ENCODE assay signal across 20 cellular contexts in the genomic region with DNA sequence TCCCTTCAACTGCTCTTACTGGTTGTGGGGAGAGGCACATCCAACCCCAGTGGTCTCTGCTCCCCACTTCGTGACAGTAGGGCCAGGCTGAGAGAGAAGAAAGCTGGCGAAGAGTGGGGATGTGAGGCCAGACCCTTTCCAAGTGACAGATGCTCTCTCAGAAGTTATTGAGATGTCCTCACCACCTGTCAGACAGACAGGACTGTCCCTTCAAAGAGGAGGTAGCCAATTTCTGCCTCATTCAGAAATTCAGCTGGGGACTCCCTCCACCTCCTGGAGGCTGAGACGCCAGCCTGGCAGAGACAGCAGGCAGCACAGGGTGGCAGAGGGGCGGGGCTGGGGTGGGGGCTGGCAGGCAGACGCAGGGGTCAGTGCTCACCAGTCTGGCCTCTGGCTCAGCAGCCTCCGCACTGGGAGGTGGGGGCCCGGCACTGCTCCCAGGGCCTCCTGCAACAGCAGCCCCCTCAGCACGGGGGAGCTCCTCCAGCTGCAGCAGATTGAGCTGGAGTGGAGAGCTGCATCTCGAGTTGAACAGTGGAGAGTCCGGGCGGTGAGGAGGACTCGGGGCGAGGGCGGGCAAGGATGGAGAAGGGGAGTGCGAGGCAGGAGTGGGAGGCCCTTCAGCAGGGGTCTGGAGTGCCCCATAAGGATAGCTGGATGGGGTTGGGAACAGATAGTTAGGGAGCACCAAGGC. TPM values are rescaled to one million over a fixed set of nuclear protein-coding genes. Genes with fewer than 3 reads are reported as not detected.
A peak's percentile ranks its signal among the peaks of the same experiment; 100 is the strongest.
DNase-seq lines count a peak whose midpoint lies in the region; ATAC-seq and TF ChIP-seq lines count a peak whose summit lies in the region.
"Had no signal": no experiment of that assay in that cellular context is flagged by ENCODE, and none has a peak within 500 bp of the region (broad histone marks: within the 10 kb centered on the region; RNA-seq: fewer than 3 reads in every experiment).

No MANE protein-coding gene starts in this region.

- no peak for DNase-seq in CD8-positive, alpha-beta T cell
- DNase-seq in adrenal gland (peak in 2 of 7 donors; percentile 26 to 55), right lobe of liver (peak in 2 of 3 donors; percentile 19 to 53), stomach (no peak), NCI-H1930 (lab: John Stamatoyannopoulos, UW) (no peak)
- DNase-seq: colonic mucosa; GDM1; HCEC 1CT; KG1; NCI-H146; NCI-H526; stimulated activated naive CD8-positive, alpha-beta T cell treated with anti-CD3 and anti-CD28 coated beads, Interleukin-15, amount 100 ng/mL, for 72 hours; T-helper 9 cell had no signal

- no peaks in the 10 kb centered on the region for H3K9me3 Mint-ChIP-seq in CD8-positive, alpha-beta T cell
- H3K9me3 Mint-ChIP-seq: CD14-positive monocyte; stimulated activated naive CD8-positive, alpha-beta T cell treated with anti-CD3 and anti-CD28 coated beads, Interleukin-15, amount 100 ng/mL, for 72 hours; WTC11 had no signal

- H3K27ac Mint-ChIP-seq in CD8-positive, alpha-beta T cell: peak overlapping the region; percentile 70
- H3K27ac Mint-ChIP-seq: WTC11 had no signal

- no peak overlapping the region for H3K27ac ChIP-seq in CD8-positive, alpha-beta T cell (ENCODE audit: low read depth, low read length)
- H3K27ac ChIP-seq in adrenal gland (peak overlapping the region in 3 of 5 donors; percentile 4 to 34 (median 31)), right lobe of liver (no peak overlapping the region), stomach (peak overlapping the region in 4 of 5 donors; percentile 9 to 100 (median 27))
- H3K27ac ChIP-seq: colonic mucosa had no signal

- no peaks in the 10 kb centered on the region for H3K9me3 ChIP-seq in CD8-positive, alpha-beta T cell (ENCODE audit: low read length)
- H3K9me3 ChIP-seq in adrenal gland (replicated peaks in 1 of 3): no peaks in the 10 kb centered on the region
- H3K9me3 ChIP-seq in right lobe of liver: no peaks in the 10 kb centered on the region
- no peaks in the 10 kb centered on the region for H3K9me3 ChIP-seq in stomach
- H3K9me3 ChIP-seq: body of pancreas, colonic mucosa, uterus had no signal

- no peak for TF ChIP-seq EP300 in stomach (IDR thresholded peaks at IDR 0.05)

- no peaks in the 10 kb centered on the region for H3K27me3 Mint-ChIP-seq in CD8-positive, alpha-beta T cell (ENCODE audit: low read depth)
- H3K27me3 Mint-ChIP-seq: stimulated activated naive CD8-positive, alpha-beta T cell treated with anti-CD3 and anti-CD28 coated beads, Interleukin-15, amount 100 ng/mL, for 72 hours had no signal

- TF ChIP-seq POLR2A in adrenal gland (IDR thresholded peaks at IDR 0.05) (no peak), right lobe of liver (IDR thresholded peaks at IDR 0.05) (no peak), stomach (IDR thresholded peaks at IDR 0.05) (no peak)

- H3K27me3 ChIP-seq in CD8-positive, alpha-beta T cell (ENCODE audit: insufficient read depth, low read length): no peaks in the 10 kb centered on the region
- H3K27me3 ChIP-seq in adrenal gland: no peaks in the 10 kb centered on the region
- no peaks in the 10 kb centered on the region for H3K27me3 ChIP-seq in right lobe of liver
- no peaks in the 10 kb centered on the region for H3K27me3 ChIP-seq in stomach
- H3K27me3 ChIP-seq: body of pancreas, colonic mucosa, uterus had no signal

- CTCF ChIA-PET in CD8-positive, alpha-beta T cell (lab: Charles Lee): interaction anchor here (1.3 to 2.4 kb wide), 3 partner anchors 13 to 24 kb away, joined by 5 to 7 read pairs (median 6); a partner anchor contains a TSS

- no peak overlapping the region for H3K4me3 ChIP-seq in CD8-positive, alpha-beta T cell (ENCODE audit: low read depth, low read length)
- H3K4me3 ChIP-seq in adrenal gland: no peak overlapping the region
- H3K4me3 ChIP-seq in right lobe of liver: no peak overlapping the region
- H3K4me3 ChIP-seq in stomach: no peak overlapping the region
- H3K4me3 ChIP-seq: body of pancreas, colonic mucosa, uterus had no signal

- intact Hi-C loops in CD8-positive, alpha-beta T cell (cut with DNase I, micrococcal nuclease): no loop called here
- intact Hi-C loops in adrenal gland (cut with DNase I): no loop called here
- intact Hi-C loops in right lobe of liver (cut with DNase I): no loop called here
- intact Hi-C loops in stomach (cut with DNase I; ENCODE audit: low total_unique reads): no loop called here

- peaks cover 2% of the 10 kb centered on the region for H3K4me1 Mint-ChIP-seq in CD8-positive, alpha-beta T cell (ENCODE audit: low read depth)
- H3K4me1 Mint-ChIP-seq: CD14-positive monocyte, WTC11 had no signal

- no peak overlapping the region for H3K4me3 Mint-ChIP-seq in CD8-positive, alpha-beta T cell
- H3K4me3 Mint-ChIP-seq: CD14-positive monocyte; stimulated activated naive CD8-positive, alpha-beta T cell treated with anti-CD3 and anti-CD28 coated beads, Interleukin-15, amount 100 ng/mL, for 72 hours; WTC11 had no signal

- no peak for ATAC-seq in CD8-positive, alpha-beta T cell
- no peak for ATAC-seq in right lobe of liver
- no peak for ATAC-seq in GM21367 (IDR thresholded peaks at IDR 0.05; ENCODE audit: unreplicated experiment)
- no peak for ATAC-seq in HG03442 (IDR thresholded peaks at IDR 0.05; ENCODE audit: unreplicated experiment)
- ATAC-seq: body of pancreas; stimulated activated naive CD8-positive, alpha-beta T cell treated with anti-CD3 and anti-CD28 coated beads, Interleukin-15, amount 100 ng/mL, for 72 hours; WTC11 had no signal

- peaks cover 13% of the 10 kb centered on the region for H3K4me1 ChIP-seq in CD8-positive, alpha-beta T cell (ENCODE audit: insufficient read depth, low read length)
- H3K4me1 ChIP-seq in adrenal gland (replicated peaks in 1 of 2) (peaks cover 0 to 29% of the 10 kb centered on the region in 2 donors), right lobe of liver (peaks cover 0 to 9% (median 1%) of the 10 kb centered on the region in 4 donors), stomach (peaks cover 20 to 76% (median 49%) of the 10 kb centered on the region in 4 donors)
- H3K4me1 ChIP-seq: colonic mucosa had no signal

- peaks cover 73% of the 10 kb centered on the region for H3K36me3 ChIP-seq in CD8-positive, alpha-beta T cell (ENCODE audit: insufficient read depth, low read length)
- peaks cover 0 to 88% of the 10 kb centered on the region in 2 donors for H3K36me3 ChIP-seq in adrenal gland (replicated peaks in 1 of 2)
- peaks cover 39 to 88% (median 83%) of the 10 kb centered on the region in 4 donors for H3K36me3 ChIP-seq in right lobe of liver
- H3K36me3 ChIP-seq in stomach: peaks cover 86 to 88% (median 88%) of the 10 kb centered on the region in 4 donors
- H3K36me3 ChIP-seq: uterus had no signal

- peaks cover 73% of the 10 kb centered on the region for H3K36me3 Mint-ChIP-seq in CD8-positive, alpha-beta T cell

- 76 to 86% (median 81%) methylated on average over 10 to 15 of the region's 15 CpGs for WGBS in adrenal gland, 4 donors
- WGBS in right lobe of liver (ENCODE audit: insufficient coverage, low coverage, low lambda C conversion rate, missing lambda C conversion rate): 89% methylated on average over 12 of the region's 15 CpGs
- 82 to 93% (median 86%) methylated on average over 12 to 15 of the region's 15 CpGs for WGBS in stomach, 5 donors

- POLR2A ChIA-PET in CD8-positive, alpha-beta T cell (lab: Charles Lee): interaction anchor here (1.3 kb wide), 1 partner anchor 43 kb away, joined by 4 read pairs; no protein-coding TSS in a partner anchor

- TF ChIP-seq CTCF in CD8-positive, alpha-beta T cell (IDR thresholded peaks at IDR 0.05): no peak
- TF ChIP-seq CTCF in adrenal gland (IDR thresholded peaks at IDR 0.05) (no peak), right lobe of liver (IDR thresholded peaks at IDR 0.05) (no peak), stomach (IDR thresholded peaks at IDR 0.05) (no peak)

RNA-seq across cellular contexts. Expression of a gene that starts 9.2 kb away (rescaled TPM):
- total RNA-seq in CD8-positive, alpha-beta T cell: 1,000 to 10,000 TPM; 1,922 to 1,926 TPM
- total RNA-seq in adrenal gland (100 to 1,000 TPM in 5 of 8 donors, 10 to 100 TPM in 3; 40.1 to 295 (median 108) TPM), right lobe of liver (100 to 1,000 TPM in 1 of 6 experiments, 10 to 100 TPM in 5; 25.7 to 118 (median 55.2) TPM), stomach (100 to 1,000 TPM in 3 of 5 donors, 10 to 100 TPM in 2; 16.2 to 163 (median 137) TPM)
- polyA plus RNA-seq in adrenal gland (100 to 1,000 TPM in 2 of 3 donors, 10 to 100 TPM in 1; 12.4 to 360 (median 161) TPM), stomach (10 to 100 TPM; 47.2 to 69.4 (median 66.7) TPM)

RNA-seq across cellular contexts. Expression of a gene that starts 19.1 kb away (rescaled TPM):
- total RNA-seq in CD8-positive, alpha-beta T cell: under 1 TPM; 0.30 to 0.92 TPM
- total RNA-seq in adrenal gland (under 1 TPM in 2 of 8 donors, not detected in 6; 0.29 to 0.34 TPM), right lobe of liver (not detected), stomach (not detected)
- polyA plus RNA-seq in adrenal gland (1 to 10 TPM in 1 of 3 donors, under 1 TPM in 1, not detected in 1; 0.32 to 1.0 TPM), stomach (under 1 TPM in 2 of 3 donors, not detected in 1; 0.58 to 0.92 TPM)
- total RNA-seq: body of pancreas, colonic mucosa, liver had no signal
- polyA plus RNA-seq: CD14-positive monocyte, liver had no signal

RNA-seq across cellular contexts. Expression of a gene that starts 19.7 kb away (rescaled TPM):
- 100 to 1,000 TPM; 302 to 303 TPM for total RNA-seq in CD8-positive, alpha-beta T cell
- total RNA-seq in adrenal gland (100 to 1,000 TPM in 2 of 8 donors, 10 to 100 TPM in 6; 18.8 to 139 (median 61.5) TPM), right lobe of liver (10 to 100 TPM in 4 of 6 experiments, 1 to 10 TPM in 2; 4.4 to 18.6 (median 13.2) TPM), stomach (100 to 1,000 TPM in 1 of 5 donors, 10 to 100 TPM in 2, 1 to 10 TPM in 2; 6.7 to 104 (median 17.3) TPM)
- polyA plus RNA-seq in adrenal gland (100 to 1,000 TPM in 1 of 3 donors, 10 to 100 TPM in 2; 65.8 to 206 (median 81.2) TPM), stomach (10 to 100 TPM; 32.4 to 58.8 (median 43.1) TPM)

RNA-seq across cellular contexts. Expression of a gene that starts 24.7 kb away (rescaled TPM):
- under 1 TPM; 0.11 to 0.33 TPM for total RNA-seq in CD8-positive, alpha-beta T cell
- not detected for total RNA-seq in adrenal gland
- not detected for polyA plus RNA-seq in adrenal gland
- not detected for total RNA-seq in right lobe of liver
- not detected for total RNA-seq in stomach
- under 1 TPM in 2 of 3 donors, not detected in 1; 0.12 to 0.43 TPM for polyA plus RNA-seq in stomach
- total RNA-seq: body of pancreas, colonic mucosa, liver had no signal
- polyA plus RNA-seq: CD14-positive monocyte, liver had no signal

RNA-seq across cellular contexts. Expression of a gene that starts 33.1 kb away (rescaled TPM):
- 10 to 100 TPM; 19.1 to 22.7 TPM for total RNA-seq in CD8-positive, alpha-beta T cell
- total RNA-seq in adrenal gland (10 to 100 TPM in 7 of 8 donors, 1 to 10 TPM in 1; 6.2 to 31.9 (median 20.1) TPM), right lobe of liver (1 to 10 TPM; 2.3 to 5.0 (median 3.4) TPM), stomach (10 to 100 TPM in 3 of 5 donors, 1 to 10 TPM in 2; 5.2 to 37.6 (median 14.9) TPM)
- polyA plus RNA-seq in adrenal gland (10 to 100 TPM in 2 of 3 donors, 1 to 10 TPM in 1; 8.3 to 14.0 (median 11.9) TPM), stomach (10 to 100 TPM in 1 of 3 donors, 1 to 10 TPM in 2; 6.3 to 10.3 (median 8.0) TPM)

Comparison
In these comparisons a context has a peak if more than half of its experiments do, and no peak if none do; other contexts are left out.
1. DNase-seq: peak in right lobe of liver (2 of 3); none in CD8-positive, alpha-beta T cell (0 of 7), stomach (single experiment) and NCI-H1930 (0 of 2).
2. H3K27ac ChIP-seq: peak in adrenal gland (3 of 5) and stomach (4 of 5); none in CD8-positive, alpha-beta T cell (single experiment) and right lobe of liver (0 of 3).
3. RNA of a gene that starts 9.2 kb away (total RNA-seq): 1,922 to 1,926 TPM in CD8-positive, alpha-beta T cell; 16.2 to 163 TPM in stomach, 40.1 to 295 TPM in adrenal gland and 25.7 to 118 TPM in right lobe of liver; every median in the first group is over 4 times any median in the second.